ENCODE assay signal across 1 cellular context in the genomic region with DNA sequence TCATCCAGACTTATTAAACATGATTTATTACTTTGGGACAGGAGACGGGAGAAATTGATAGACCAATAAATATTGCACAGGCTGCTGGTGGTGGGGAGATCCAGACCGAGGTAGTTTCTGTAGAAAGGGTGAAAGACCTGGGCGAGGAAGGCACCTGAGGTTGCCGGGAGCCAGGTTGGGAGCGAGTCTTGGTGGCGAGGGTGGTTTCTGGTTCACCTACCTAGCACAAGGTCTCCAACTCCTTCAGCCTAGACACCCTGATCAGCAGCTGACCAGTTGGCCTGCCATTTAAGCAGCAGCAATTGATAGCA.
TF ChIP-seq lines count a peak whose summit lies in the region.

No MANE protein-coding gene starts in this region.

TF ChIP-seq in K562, 482 proteins besides CTCF, POLR2A, EP300 and RAD21 (continued from another document):
- TF ChIP-seq SMAD4 (CRISPR knock-in tag; conservative IDR thresholded peaks at IDR 0.05), result peak; percentile 39
- 0 out of 2 replicates have a peak, but pooled peaks have one; percentile 25 for TF ChIP-seq MTA3 (IDR thresholded peaks at IDR 0.05; ENCODE audit: borderline replicate concordance)
- TF ChIP-seq, protein P1, sequence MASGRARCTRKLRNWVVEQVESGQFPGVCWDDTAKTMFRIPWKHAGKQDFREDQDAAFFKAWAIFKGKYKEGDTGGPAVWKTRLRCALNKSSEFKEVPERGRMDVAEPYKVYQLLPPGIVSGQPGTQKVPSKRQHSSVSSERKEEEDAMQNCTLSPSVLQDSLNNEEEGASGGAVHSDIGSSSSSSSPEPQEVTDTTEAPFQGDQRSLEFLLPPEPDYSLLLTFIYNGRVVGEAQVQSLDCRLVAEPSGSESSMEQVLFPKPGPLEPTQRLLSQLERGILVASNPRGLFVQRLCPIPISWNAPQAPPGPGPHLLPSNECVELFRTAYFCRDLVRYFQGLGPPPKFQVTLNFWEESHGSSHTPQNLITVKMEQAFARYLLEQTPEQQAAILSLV (tag; IDR thresholded peaks at IDR 0.05), result no peak
- TF ChIP-seq, protein P2, sequence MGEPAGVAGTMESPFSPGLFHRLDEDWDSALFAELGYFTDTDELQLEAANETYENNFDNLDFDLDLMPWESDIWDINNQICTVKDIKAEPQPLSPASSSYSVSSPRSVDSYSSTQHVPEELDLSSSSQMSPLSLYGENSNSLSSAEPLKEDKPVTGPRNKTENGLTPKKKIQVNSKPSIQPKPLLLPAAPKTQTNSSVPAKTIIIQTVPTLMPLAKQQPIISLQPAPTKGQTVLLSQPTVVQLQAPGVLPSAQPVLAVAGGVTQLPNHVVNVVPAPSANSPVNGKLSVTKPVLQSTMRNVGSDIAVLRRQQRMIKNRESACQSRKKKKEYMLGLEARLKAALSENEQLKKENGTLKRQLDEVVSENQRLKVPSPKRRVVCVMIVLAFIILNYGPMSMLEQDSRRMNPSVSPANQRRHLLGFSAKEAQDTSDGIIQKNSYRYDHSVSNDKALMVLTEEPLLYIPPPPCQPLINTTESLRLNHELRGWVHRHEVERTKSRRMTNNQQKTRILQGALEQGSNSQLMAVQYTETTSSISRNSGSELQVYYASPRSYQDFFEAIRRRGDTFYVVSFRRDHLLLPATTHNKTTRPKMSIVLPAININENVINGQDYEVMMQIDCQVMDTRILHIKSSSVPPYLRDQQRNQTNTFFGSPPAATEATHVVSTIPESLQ (CRISPR knock-in tag; IDR thresholded peaks at IDR 0.05), result no peak
- TF ChIP-seq, protein P3, sequence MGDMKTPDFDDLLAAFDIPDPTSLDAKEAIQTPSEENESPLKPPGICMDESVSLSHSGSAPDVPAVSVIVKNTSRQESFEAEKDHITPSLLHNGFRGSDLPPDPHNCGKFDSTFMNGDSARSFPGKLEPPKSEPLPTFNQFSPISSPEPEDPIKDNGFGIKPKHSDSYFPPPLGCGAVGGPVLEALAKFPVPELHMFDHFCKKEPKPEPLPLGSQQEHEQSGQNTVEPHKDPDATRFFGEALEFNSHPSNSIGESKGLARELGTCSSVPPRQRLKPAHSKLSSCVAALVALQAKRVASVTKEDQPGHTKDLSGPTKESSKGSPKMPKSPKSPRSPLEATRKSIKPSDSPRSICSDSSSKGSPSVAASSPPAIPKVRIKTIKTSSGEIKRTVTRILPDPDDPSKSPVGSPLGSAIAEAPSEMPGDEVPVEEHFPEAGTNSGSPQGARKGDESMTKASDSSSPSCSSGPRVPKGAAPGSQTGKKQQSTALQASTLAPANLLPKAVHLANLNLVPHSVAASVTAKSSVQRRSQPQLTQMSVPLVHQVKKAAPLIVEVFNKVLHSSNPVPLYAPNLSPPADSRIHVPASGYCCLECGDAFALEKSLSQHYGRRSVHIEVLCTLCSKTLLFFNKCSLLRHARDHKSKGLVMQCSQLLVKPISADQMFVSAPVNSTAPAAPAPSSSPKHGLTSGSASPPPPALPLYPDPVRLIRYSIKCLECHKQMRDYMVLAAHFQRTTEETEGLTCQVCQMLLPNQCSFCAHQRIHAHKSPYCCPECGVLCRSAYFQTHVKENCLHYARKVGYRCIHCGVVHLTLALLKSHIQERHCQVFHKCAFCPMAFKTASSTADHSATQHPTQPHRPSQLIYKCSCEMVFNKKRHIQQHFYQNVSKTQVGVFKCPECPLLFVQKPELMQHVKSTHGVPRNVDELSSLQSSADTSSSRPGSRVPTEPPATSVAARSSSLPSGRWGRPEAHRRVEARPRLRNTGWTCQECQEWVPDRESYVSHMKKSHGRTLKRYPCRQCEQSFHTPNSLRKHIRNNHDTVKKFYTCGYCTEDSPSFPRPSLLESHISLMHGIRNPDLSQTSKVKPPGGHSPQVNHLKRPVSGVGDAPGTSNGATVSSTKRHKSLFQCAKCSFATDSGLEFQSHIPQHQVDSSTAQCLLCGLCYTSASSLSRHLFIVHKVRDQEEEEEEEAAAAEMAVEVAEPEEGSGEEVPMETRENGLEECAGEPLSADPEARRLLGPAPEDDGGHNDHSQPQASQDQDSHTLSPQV (IDR thresholded peaks at IDR 0.05), result no peak
- TF ChIP-seq SMARCE1 (IDR thresholded peaks at IDR 0.05), result no peak
- TF ChIP-seq TBL1XR1 (IDR thresholded peaks at IDR 0.05; ENCODE audit: low read length in 2 of 2), result no peak
- no peak for TF ChIP-seq HNRNPUL1 (IDR thresholded peaks at IDR 0.05; ENCODE audit: low read length)
- no peak for TF ChIP-seq BRD4 (IDR thresholded peaks at IDR 0.05)
- no peak for TF ChIP-seq DDX20 (tag; IDR thresholded peaks at IDR 0.05; ENCODE audit: low read depth)
- TF ChIP-seq SUPT5H (IDR thresholded peaks at IDR 0.05), result peak; percentile 8; the same call in 1 of the 2 replicates
- no peak for TF ChIP-seq RBM22 (IDR thresholded peaks at IDR 0.05; ENCODE audit: low read depth, low read length, poor library complexity, severe bottlenecking)
- TF ChIP-seq, protein P4, sequence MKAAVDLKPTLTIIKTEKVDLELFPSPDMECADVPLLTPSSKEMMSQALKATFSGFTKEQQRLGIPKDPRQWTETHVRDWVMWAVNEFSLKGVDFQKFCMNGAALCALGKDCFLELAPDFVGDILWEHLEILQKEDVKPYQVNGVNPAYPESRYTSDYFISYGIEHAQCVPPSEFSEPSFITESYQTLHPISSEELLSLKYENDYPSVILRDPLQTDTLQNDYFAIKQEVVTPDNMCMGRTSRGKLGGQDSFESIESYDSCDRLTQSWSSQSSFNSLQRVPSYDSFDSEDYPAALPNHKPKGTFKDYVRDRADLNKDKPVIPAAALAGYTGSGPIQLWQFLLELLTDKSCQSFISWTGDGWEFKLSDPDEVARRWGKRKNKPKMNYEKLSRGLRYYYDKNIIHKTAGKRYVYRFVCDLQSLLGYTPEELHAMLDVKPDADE (conservative IDR thresholded peaks at IDR 0.05; ENCODE audit: control insufficient read depth, low read depth, low read length), result peak; percentile 61; the same call in 1 of the 2 replicates
